ENCODE assay signal across 16 cellular contexts in the genomic region with DNA sequence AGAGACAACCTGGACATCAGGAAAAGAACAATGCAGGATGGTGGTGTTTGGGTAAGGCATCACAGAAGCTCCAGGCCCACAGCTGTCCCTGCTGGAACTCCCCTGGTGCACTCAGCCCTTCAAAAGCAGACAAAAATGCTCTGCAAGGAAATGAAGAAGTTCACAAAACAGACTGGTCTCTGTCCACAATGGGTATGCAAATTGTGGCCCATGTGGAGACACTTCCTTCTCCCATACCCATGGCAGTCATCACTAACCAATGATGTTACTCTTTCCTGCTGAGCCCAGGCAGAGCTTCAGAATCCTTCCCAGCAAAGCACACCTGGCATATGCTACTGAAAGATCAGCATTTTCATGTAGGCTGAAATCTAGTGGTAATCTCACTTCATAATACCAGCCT.
DNase-seq lines count a peak whose midpoint lies in the region; ATAC-seq and TF ChIP-seq lines count a peak whose summit lies in the region.
"Had no signal": no experiment of that assay in that cellular context is flagged by ENCODE, and none has a peak within 500 bp of the region (broad histone marks: within the 10 kb centered on the region; RNA-seq: fewer than 3 reads in every experiment).

No MANE protein-coding gene starts in this region.

- H3K9ac ChIP-seq in BLaER1 treated with 17β-estradiol and CSF1 and Interleukin-3, amounts not matched to agents 10 nM and 100 nM, result no peak overlapping the region
- H3K9ac ChIP-seq in KMS-11, result no peak overlapping the region; the same call in 1 of the 2 replicates

- in situ Hi-C loops in KBM-7 (cut with MboI; ENCODE audit: low pct_unique_long_range_greater_than_20kb, low sequenced_read_pairs), result no loop called here

- no peaks in the 10 kb centered on the region for H3K9me3 ChIP-seq in BLaER1 treated with 17β-estradiol and CSF1 and Interleukin-3, amounts not matched to agents 10 nM and 100 nM (replicated peaks in 1 of 11)
- H3K9me3 ChIP-seq: left lung, pancreas had no signal

- peak overlapping the region; percentile 36 to 85 (median 51); a peak in 21 of 22 replicates for H3K4me2 ChIP-seq in BLaER1 treated with 17β-estradiol and CSF1 and Interleukin-3, amounts not matched to agents 10 nM and 100 nM
- peak overlapping the region; percentile 60 for H3K4me2 ChIP-seq in KMS-11

- ATAC-seq in GM19395 (IDR thresholded peaks at IDR 0.05; ENCODE audit: unreplicated experiment) (peak; percentile 66), HG02884 (IDR thresholded peaks at IDR 0.05; ENCODE audit: unreplicated experiment) (peak; percentile 61), GM18519 (IDR thresholded peaks at IDR 0.05; ENCODE audit: low FRiP score, unreplicated experiment) (no peak)
- ATAC-seq: left lung had no signal

- H3K27ac ChIP-seq in BLaER1 treated with 17β-estradiol and CSF1 and Interleukin-3, amounts not matched to agents 10 nM and 100 nM, result peak overlapping the region in 2 of 11 experiments; percentile 40 to 45; a peak in 3 of 22 replicates
- H3K27ac ChIP-seq in KMS-11, result peak overlapping the region; percentile 49; the same call in 1 of the 2 replicates
- H3K27ac ChIP-seq: left lung, pancreas, SK-N-MC had no signal

- peak overlapping the region; percentile 59; the same call in 1 of the 2 replicates for H2AFZ ChIP-seq in KMS-11 (ENCODE audit: low read depth)

- no peaks in the 10 kb centered on the region for H3K36me3 ChIP-seq in BLaER1 treated with 17β-estradiol and CSF1 and Interleukin-3, amounts not matched to agents 10 nM and 100 nM
- no peaks in the 10 kb centered on the region for H3K36me3 ChIP-seq in KMS-11 (ENCODE audit: insufficient read depth)
- H3K36me3 ChIP-seq: left lung, pancreas had no signal

- no peak overlapping the region for H3K4me3 ChIP-seq in BLaER1 treated with 17β-estradiol and CSF1 and Interleukin-3, amounts not matched to agents 10 nM and 100 nM
- no peak overlapping the region for H3K4me3 ChIP-seq in KMS-11 (IDR thresholded peaks at IDR 0.05; ENCODE audit: insufficient read depth, low read depth, low read length)
- H3K4me3 ChIP-seq: left lung, pancreas, SK-N-MC had no signal

- TF ChIP-seq CTCF in KMS-11 (conservative IDR thresholded peaks at IDR 0.05; ENCODE audit: low read depth, low read length), result no peak

- no peaks in the 10 kb centered on the region for H3K79me2 ChIP-seq in KMS-11 (ENCODE audit: insufficient read depth, low read depth)

- DNase-seq in AML-193 (lab: John Stamatoyannopoulos, UW) (no peak), KBM-7 (no peak), NCI-H1930 (lab: John Stamatoyannopoulos, UW) (no peak)
- DNase-seq: activated CD4-positive, alpha-beta T cell treated with anti-CD3 and anti-CD28 coated beads for 48 hours; activated naive CD4-positive, alpha-beta T cell treated with anti-CD3 and anti-CD28 coated beads, Interleukin-2, amount 50 U/mL, for 16 hours; foreskin fibroblast; KG1; left lung; NCI-H510A; pancreas had no signal

- H3K4me1 ChIP-seq in BLaER1 treated with 17β-estradiol and CSF1 and Interleukin-3, amounts not matched to agents 10 nM and 100 nM, result peaks cover 32 to 85% (median 42%) of the 10 kb centered on the region in 10 experiments
- H3K4me1 ChIP-seq in KMS-11 (ENCODE audit: low read depth, poor library complexity, severe bottlenecking), result peaks cover 18% of the 10 kb centered on the region

- H3K27me3 ChIP-seq in BLaER1 treated with 17β-estradiol and CSF1 and Interleukin-3, amounts not matched to agents 10 nM and 100 nM, result no peaks in the 10 kb centered on the region
- H3K27me3 ChIP-seq in KMS-11 (ENCODE audit: insufficient read depth, low read depth), result no peaks in the 10 kb centered on the region
- H3K27me3 ChIP-seq: left lung, pancreas had no signal

- no peaks in the 10 kb centered on the region for H4K20me1 ChIP-seq in BLaER1 treated with 17β-estradiol and CSF1 and Interleukin-3, amounts not matched to agents 10 nM and 100 nM
- H4K20me1 ChIP-seq in KMS-11 (ENCODE audit: insufficient read depth), result no peaks in the 10 kb centered on the region
